Comparison of ENCODE assay signal across 8 cellular contexts in genomic region chr17:7355053-7355452, GRCh38. TPM values are rescaled to one million over a fixed set of nuclear protein-coding genes. Genes with fewer than 3 reads are reported as not detected.
DNase-seq lines count a peak whose midpoint lies in the region; ATAC-seq lines count a peak whose summit lies in the region.

TMEM95 (plus strand) TSS chr17:7355156; CDS start chr17:7355205, 49 bp downstream.

- H3K36me3 ChIP-seq in adipocyte (ENCODE audit: control insufficient read depth, insufficient read depth, low read length, severe bottlenecking), result no peaks in the 10 kb centered on the region

- no peaks in the 10 kb centered on the region for H3K9me3 Mint-ChIP-seq in immature natural killer cell
- H3K9me3 Mint-ChIP-seq in stimulated activated naive B cell treated with anti-CD40 and anti-IgM and Interleukin-4, amounts not matched to agents 10 μg/mL and 1 μg/mL and 100 μg/mL, for 72 hours, result no peaks in the 10 kb centered on the region

- peaks cover 34% of the 10 kb centered on the region for H3K4me1 ChIP-seq in adipocyte (ENCODE audit: control insufficient read depth, insufficient read depth, low read length)

- peaks cover 5 to 12% (median 5%) of the 10 kb centered on the region in 3 donors for H3K27me3 Mint-ChIP-seq in immature natural killer cell (ENCODE audit: low read depth in 3 of 3)
- H3K27me3 Mint-ChIP-seq in stimulated activated naive B cell treated with anti-CD40 and anti-IgM and Interleukin-4, amounts not matched to agents 10 μg/mL and 1 μg/mL and 100 μg/mL, for 72 hours, result no peaks in the 10 kb centered on the region

- H3K9me3 ChIP-seq in adipocyte (ENCODE audit: control insufficient read depth, low read length), result no peaks in the 10 kb centered on the region

- H3K27me3 ChIP-seq in adipocyte (replicated peaks; ENCODE audit: control insufficient read depth, insufficient read depth, low read length), result no peaks in the 10 kb centered on the region

- no peaks in the 10 kb centered on the region for H3K36me3 Mint-ChIP-seq in immature natural killer cell
- peaks cover 8 to 13% of the 10 kb centered on the region in 2 donors for H3K36me3 Mint-ChIP-seq in stimulated activated naive B cell treated with anti-CD40 and anti-IgM and Interleukin-4, amounts not matched to agents 10 μg/mL and 1 μg/mL and 100 μg/mL, for 72 hours

- H3K4me3 Mint-ChIP-seq in immature natural killer cell, result peak within 1 kb of the TSS in 4 of 5 donors; percentile 9 to 84 (median 42)
- no peak within 1 kb of the TSS for H3K4me3 Mint-ChIP-seq in stimulated activated naive B cell treated with anti-CD40 and anti-IgM and Interleukin-4, amounts not matched to agents 10 μg/mL and 1 μg/mL and 100 μg/mL, for 72 hours

- peak within 1 kb of the TSS; percentile 100 for H3K9ac ChIP-seq in adipocyte (ENCODE audit: low read length)

- peaks cover 25 to 35% of the 10 kb centered on the region in 2 donors for H3K4me1 Mint-ChIP-seq in immature natural killer cell
- H3K4me1 Mint-ChIP-seq in stimulated activated naive B cell treated with anti-CD40 and anti-IgM and Interleukin-4, amounts not matched to agents 10 μg/mL and 1 μg/mL and 100 μg/mL, for 72 hours, result peaks cover 31 to 50% of the 10 kb centered on the region in 2 donors

- DNase-seq in NCI-H524 (lab: John Stamatoyannopoulos, UW) (peak; percentile 15 to 31), NCI-H524 treated with DMSO at 0.1 percent for 48 hours (lab: John Stamatoyannopoulos, UW) (no peak), adipocyte (ENCODE audit: low read depth) (peak; percentile 49), immature natural killer cell (no peak)
- no peak for DNase-seq in stimulated activated naive B cell treated with anti-CD40 and anti-IgM and Interleukin-4, amounts not matched to agents 10 μg/mL and 1 μg/mL and 100 μg/mL, for 72 hours

- ATAC-seq in stimulated activated naive B cell treated with anti-CD40 and anti-IgM and Interleukin-4, amounts not matched to agents 10 μg/mL and 1 μg/mL and 100 μg/mL, for 72 hours (replicated peaks), result no peak
- ATAC-seq in HG02973 (IDR thresholded peaks at IDR 0.05; ENCODE audit: unreplicated experiment) (no peak), HG02763 (IDR thresholded peaks at IDR 0.05; ENCODE audit: unreplicated experiment) (no peak), HG03378 (IDR thresholded peaks at IDR 0.05; ENCODE audit: unreplicated experiment) (no peak)

- peak within 1 kb of the TSS; percentile 97 for H3K4me3 ChIP-seq in adipocyte (ENCODE audit: low read length)

- H3K27ac Mint-ChIP-seq in immature natural killer cell, result peak within 1 kb of the TSS in 5 of 6 donors; percentile 32 to 87 (median 66)
- H3K27ac Mint-ChIP-seq in stimulated activated naive B cell treated with anti-CD40 and anti-IgM and Interleukin-4, amounts not matched to agents 10 μg/mL and 1 μg/mL and 100 μg/mL, for 72 hours, result peak within 1 kb of the TSS; percentile 70

RNA-seq across cellular contexts. Expression of gene TMEM95, which starts in this region (rescaled TPM):
- polyA plus RNA-seq in immature natural killer cell, result not detected

Comparison
In these comparisons a context has a peak if more than half of its experiments do, and no peak if none do; other contexts are left out.
1. DNase-seq: peak in NCI-H524 (2 of 2) and adipocyte (single experiment); none in NCI-H524 treated with DMSO at 0.1 percent for 48 hours (single experiment), immature natural killer cell (0 of 3) and stimulated activated naive B cell treated with anti-CD40 and anti-IgM and Interleukin-4, amounts not matched to agents 10 μg/mL and 1 μg/mL and 100 μg/mL, for 72 hours (single experiment).
2. H3K4me3 Mint-ChIP-seq: peak in immature natural killer cell (4 of 5); none in stimulated activated naive B cell treated with anti-CD40 and anti-IgM and Interleukin-4, amounts not matched to agents 10 μg/mL and 1 μg/mL and 100 μg/mL, for 72 hours (0 of 2).